Comparison of ENCODE assay signal across 9 cellular contexts in the genomic region with DNA sequence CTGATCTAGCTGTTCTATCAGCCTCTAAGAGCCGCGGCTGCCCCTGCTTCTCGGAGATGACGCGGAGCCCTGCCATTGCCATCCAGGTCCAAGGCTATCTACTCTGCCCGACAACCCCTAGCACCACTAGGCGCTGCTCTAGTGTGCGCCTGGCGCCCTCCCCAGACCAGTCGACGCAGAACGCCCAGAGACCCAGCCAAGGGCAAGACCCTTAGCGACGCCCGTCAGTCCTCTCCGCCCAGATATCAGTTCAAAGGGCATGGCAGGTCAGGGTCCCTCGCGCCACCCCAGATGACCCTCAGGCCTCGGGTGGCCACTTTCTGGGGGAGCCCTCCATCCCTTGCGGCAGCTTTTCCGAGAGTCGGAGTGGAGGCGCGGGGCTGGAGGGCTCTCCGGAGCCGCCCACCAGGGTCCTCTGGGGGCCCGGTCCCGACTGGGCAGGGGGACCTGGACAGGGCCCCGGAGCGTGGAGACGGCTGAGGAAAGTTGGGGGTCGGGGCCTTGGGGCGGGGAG. TPM values are rescaled to one million over a fixed set of nuclear protein-coding genes. Genes with fewer than 3 reads are reported as not detected.
A peak's percentile ranks its signal among the peaks of the same experiment; 100 is the strongest.
DNase-seq lines count a peak whose midpoint lies in the region; ATAC-seq and TF ChIP-seq lines count a peak whose summit lies in the region.
"Had no signal": no experiment of that assay in that cellular context is flagged by ENCODE, and none has a peak within 500 bp of the region (broad histone marks: within the 10 kb centered on the region; RNA-seq: fewer than 3 reads in every experiment).

No MANE protein-coding gene starts in this region.

- H3K27me3 ChIP-seq in left lung (peaks cover 29 to 70% of the 10 kb centered on the region in 2 donors), stomach smooth muscle (ENCODE audit: control insufficient read depth in 1 of 2, insufficient read depth in 2 of 2, low read length in 2 of 2) (peaks cover 25 to 33% of the 10 kb centered on the region in 2 donors)

- peak overlapping the region; percentile 81 for H3K4me3 ChIP-seq in coronary artery
- H3K4me3 ChIP-seq in left lung: peak overlapping the region; percentile 22 to 32
- peak overlapping the region; percentile 49 to 72 for H3K4me3 ChIP-seq in stomach smooth muscle (ENCODE audit: low read length in 2 of 2)

- peaks cover 0 to 18% of the 10 kb centered on the region in 2 donors for H3K4me1 ChIP-seq in left lung
- H3K4me1 ChIP-seq in stomach smooth muscle (ENCODE audit: control insufficient read depth, insufficient read depth, low read length): peaks cover 15% of the 10 kb centered on the region

- H3K9me3 ChIP-seq in left lung (no peaks in the 10 kb centered on the region), stomach smooth muscle (ENCODE audit: control insufficient read depth in 2 of 2, low read length in 2 of 2) (peaks cover 0 to 2% of the 10 kb centered on the region in 2 donors)

- in situ Hi-C loops in ACHN (cut with HindIII; ENCODE audit: low pct_ligation_motif_present, low pct_unique_long_range_greater_than_20kb, low sequenced_read_pairs): no loop called here

- intact Hi-C loops in left lung (cut with DNase I): no loop called here

- H3K36me3 ChIP-seq in left lung (no peaks in the 10 kb centered on the region), stomach smooth muscle (ENCODE audit: control insufficient read depth in 2 of 2, insufficient read depth in 2 of 2, low read length in 2 of 2) (no peaks in the 10 kb centered on the region)

- H3K27ac ChIP-seq in coronary artery (peak overlapping the region in 1 of 2 donors; percentile 49), left lung (no peak overlapping the region), stomach smooth muscle (ENCODE audit: low read length) (no peak overlapping the region)

- ATAC-seq in GM21360 (IDR thresholded peaks at IDR 0.05; ENCODE audit: unreplicated experiment): peak; percentile 28
- ATAC-seq in left lung: peak; percentile 64
- no peak for ATAC-seq in HG02678 (IDR thresholded peaks at IDR 0.05; ENCODE audit: unreplicated experiment)
- ATAC-seq in HG02623 (IDR thresholded peaks at IDR 0.05; ENCODE audit: unreplicated experiment): no peak

- no peak for TF ChIP-seq CTCF in coronary artery (IDR thresholded peaks at IDR 0.05)
- no peak for TF ChIP-seq CTCF in left lung (IDR thresholded peaks at IDR 0.05)

- peak; percentile 53 for DNase-seq in ACHN
- DNase-seq in NCI-H2227 (lab: John Stamatoyannopoulos, UW; ENCODE audit: unreplicated experiment): peak; percentile 63
- no peak for DNase-seq in coronary artery (ENCODE audit: low spot score)
- no peak for DNase-seq in left lung

- no peak overlapping the region for H3K9ac ChIP-seq in stomach smooth muscle (ENCODE audit: low read length in 2 of 2)

RNA-seq across cellular contexts. Expression of a gene that starts 0.4 kb away (rescaled TPM):
- 1 to 10 TPM in 1 of 2 donors, under 1 TPM in 1; 0.97 to 1.1 TPM for total RNA-seq in left lung
- total RNA-seq: activated naive CD8-positive, alpha-beta T cell treated with anti-CD3 and anti-CD28 coated beads, Interleukin-2, amount 10 ng/mL, durations not matched to agents 7 days and 5 days had no signal

Comparison
In these comparisons a context has a peak if more than half of its experiments do, and no peak if none do; other contexts are left out.
1. DNase-seq: peak in ACHN (single experiment) and NCI-H2227 (single experiment); none in coronary artery (single experiment) and left lung (0 of 2).
2. ATAC-seq: peak in GM21360 (single experiment) and left lung (single experiment); none in HG02678 (single experiment) and HG02623 (single experiment).
3. H3K4me3 ChIP-seq: peak in every context shown above with its lines; median percentile 81 in coronary artery; 60 in stomach smooth muscle; 27 in left lung.